30 cellular contexts compared by ENCODE assay signal in genomic region chr16:12508054-12508453, GRCh38.
"Had no signal": no experiment of that assay in that cellular context is flagged by ENCODE, and none has a peak within 500 bp of the region (broad histone marks: within the 10 kb centered on the region; RNA-seq: fewer than 3 reads in every experiment).

No MANE protein-coding gene starts in this region.

- H3K27me3 Mint-ChIP-seq: activated B cell treated with CpG ODN at 0.5 μM for 24 hours; activated CD4-positive, alpha-beta memory T cell treated with anti-CD3 and anti-CD28 coated beads for 36 hours; activated CD4-positive, alpha-beta T cell treated with anti-CD3 and anti-CD28 coated beads for 36 hours; activated CD4-positive, alpha-beta T cell treated with anti-CD3 and anti-CD28 coated beads, Interleukin-2, amount 10 ng/mL, durations not matched to agents 24 days and 14 days; activated CD8-positive, alpha-beta memory T cell treated with anti-CD3 and anti-CD28 coated beads, Interleukin-2, amount 10 ng/mL, durations not matched to agents 7 days and 5 days; activated naive CD4-positive, alpha-beta T cell treated with anti-CD3 and anti-CD28 coated beads, Interleukin-2, amount 50 U/mL, for 24 hours; activated naive CD8-positive, alpha-beta T cell treated with anti-CD3 and anti-CD28 coated beads, Interleukin-2, amount 10 ng/mL, durations not matched to agents 7 days and 5 days; dendritic cell treated with granulocyte-macrophage colony-stimulating factor and Interleukin-4, amounts not matched to agents 40 ng/mL and 50 ng/mL, for 4 days; T-helper 17 cell had no signal

- FAIRE-seq: astrocyte, frontal cortex had no signal

- H3K9me3 Mint-ChIP-seq: activated B cell treated with CpG ODN at 0.5 μM for 24 hours; activated CD4-positive, alpha-beta memory T cell treated with anti-CD3 and anti-CD28 coated beads for 36 hours; activated CD4-positive, alpha-beta T cell treated with anti-CD3 and anti-CD28 coated beads, Interleukin-2, amount 10 ng/mL, durations not matched to agents 24 days and 14 days; activated naive CD4-positive, alpha-beta T cell treated with anti-CD3 and anti-CD28 coated beads for 36 hours; activated naive CD4-positive, alpha-beta T cell treated with anti-CD3 and anti-CD28 coated beads, Interleukin-2, amount 50 U/mL, for 24 hours; activated naive CD8-positive, alpha-beta T cell treated with anti-CD3 and anti-CD28 coated beads, Interleukin-2, amount 10 ng/mL, durations not matched to agents 7 days and 5 days; activated T-helper 1 cell treated with anti-CD3 and anti-CD28 coated beads, Interleukin-12 subunit alpha, Interleukin-12 subunit beta, Interleukin-2, Interleukin-4 antibody, amounts not matched to agents 30 ng/mL and 10 ng/mL and 1 ng/mL, durations not matched to agents 14 hours and 24 hours and 36 hours; activated T-helper 2 cell treated with anti-CD3 and anti-CD28 coated beads, Interferon-gamma antibody, Interleukin-2, Interleukin-4, amounts not matched to agents 10 μg/mL and 5 μg/mL and 100 μg/mL, durations not matched to agents 14 hours and 24 hours and 36 hours; dendritic cell treated with granulocyte-macrophage colony-stimulating factor and Interleukin-4, amounts not matched to agents 40 ng/mL and 50 ng/mL, for 4 days; endodermal cell; T-helper 2 cell treated with Interferon-gamma antibody and Interleukin-4, amounts not matched to agents 5 μg/mL and 100 μg/mL, for 36 hours had no signal

- H3K36me3 Mint-ChIP-seq: activated CD4-positive, alpha-beta memory T cell treated with anti-CD3 and anti-CD28 coated beads for 36 hours; activated CD8-positive, alpha-beta memory T cell treated with anti-CD3 and anti-CD28 coated beads, Interleukin-2, amount 10 ng/mL, durations not matched to agents 7 days and 5 days; activated naive CD4-positive, alpha-beta T cell treated with anti-CD3 and anti-CD28 coated beads, Interleukin-2, amount 50 U/mL, for 24 hours; activated naive CD8-positive, alpha-beta T cell treated with anti-CD3 and anti-CD28 coated beads, Interleukin-2, amount 10 ng/mL, durations not matched to agents 7 days and 5 days had no signal

- H3K27ac ChIP-seq: coronary artery, WERI-Rb-1 had no signal

- H3K4me3 ChIP-seq: coronary artery, dorsolateral prefrontal cortex had no signal

- ATAC-seq: activated CD4-positive, alpha-beta T cell treated with anti-CD3 and anti-CD28 coated beads for 36 hours; activated CD8-positive, alpha-beta memory T cell treated with anti-CD3 and anti-CD28 coated beads, Interleukin-2, amount 10 ng/mL, durations not matched to agents 7 days and 5 days; activated CD8-positive, alpha-beta T cell treated with anti-CD3 and anti-CD28 coated beads, Interleukin-2, amount 10 ng/mL, durations not matched to agents 7 days and 5 days; esophagus mucosa; T-helper 17 cell had no signal

- H3K27ac Mint-ChIP-seq: activated B cell treated with CpG ODN at 0.5 μM for 24 hours; activated CD4-positive, alpha-beta memory T cell treated with anti-CD3 and anti-CD28 coated beads for 36 hours; activated CD4-positive, alpha-beta T cell treated with anti-CD3 and anti-CD28 coated beads for 36 hours; activated CD4-positive, alpha-beta T cell treated with anti-CD3 and anti-CD28 coated beads, Interleukin-2, amount 10 ng/mL, durations not matched to agents 24 days and 14 days; activated CD8-positive, alpha-beta memory T cell treated with anti-CD3 and anti-CD28 coated beads, Interleukin-2, amount 10 ng/mL, durations not matched to agents 7 days and 5 days; activated CD8-positive, alpha-beta T cell treated with anti-CD3 and anti-CD28 coated beads, Interleukin-2, amount 10 ng/mL, durations not matched to agents 7 days and 5 days; activated naive CD4-positive, alpha-beta T cell treated with anti-CD3 and anti-CD28 coated beads for 36 hours; activated naive CD4-positive, alpha-beta T cell treated with anti-CD3 and anti-CD28 coated beads, Interleukin-2, amount 50 U/mL, for 24 hours; activated naive CD8-positive, alpha-beta T cell treated with anti-CD3 and anti-CD28 coated beads, Interleukin-2, amount 10 ng/mL, durations not matched to agents 7 days and 5 days; activated T-helper 1 cell treated with anti-CD3 and anti-CD28 coated beads, Interleukin-12 subunit alpha, Interleukin-12 subunit beta, Interleukin-2, Interleukin-4 antibody, amounts not matched to agents 30 ng/mL and 10 ng/mL and 1 ng/mL, durations not matched to agents 14 hours and 24 hours and 36 hours; activated T-helper 2 cell treated with anti-CD3 and anti-CD28 coated beads, Interferon-gamma antibody, Interleukin-2, Interleukin-4, amounts not matched to agents 10 μg/mL and 5 μg/mL and 100 μg/mL, durations not matched to agents 14 hours and 24 hours and 36 hours; dendritic cell treated with granulocyte-macrophage colony-stimulating factor and Interleukin-4, amounts not matched to agents 40 ng/mL and 50 ng/mL, for 4 days; endodermal cell; T-helper 17 cell; T-helper 2 cell treated with Interferon-gamma antibody and Interleukin-4, amounts not matched to agents 5 μg/mL and 100 μg/mL, for 36 hours had no signal

- H3K36me3 ChIP-seq: WERI-Rb-1 had no signal

- H3K4me3 Mint-ChIP-seq: activated B cell treated with CpG ODN at 0.5 μM for 24 hours; activated CD4-positive, alpha-beta memory T cell treated with anti-CD3 and anti-CD28 coated beads for 36 hours; activated CD4-positive, alpha-beta T cell treated with anti-CD3 and anti-CD28 coated beads for 36 hours; activated CD4-positive, alpha-beta T cell treated with anti-CD3 and anti-CD28 coated beads, Interleukin-2, amount 10 ng/mL, durations not matched to agents 24 days and 14 days; activated CD8-positive, alpha-beta memory T cell treated with anti-CD3 and anti-CD28 coated beads, Interleukin-2, amount 10 ng/mL, durations not matched to agents 7 days and 5 days; activated CD8-positive, alpha-beta T cell treated with anti-CD3 and anti-CD28 coated beads, Interleukin-2, amount 10 ng/mL, durations not matched to agents 7 days and 5 days; activated naive CD4-positive, alpha-beta T cell treated with anti-CD3 and anti-CD28 coated beads for 36 hours; activated naive CD4-positive, alpha-beta T cell treated with anti-CD3 and anti-CD28 coated beads, Interleukin-2, amount 50 U/mL, for 24 hours; activated naive CD8-positive, alpha-beta T cell treated with anti-CD3 and anti-CD28 coated beads, Interleukin-2, amount 10 ng/mL, durations not matched to agents 7 days and 5 days; activated T-helper 1 cell treated with anti-CD3 and anti-CD28 coated beads, Interleukin-12 subunit alpha, Interleukin-12 subunit beta, Interleukin-2, Interleukin-4 antibody, amounts not matched to agents 30 ng/mL and 10 ng/mL and 1 ng/mL, durations not matched to agents 14 hours and 24 hours and 36 hours; dendritic cell treated with granulocyte-macrophage colony-stimulating factor and Interleukin-4, amounts not matched to agents 40 ng/mL and 50 ng/mL, for 4 days; endodermal cell; T-helper 17 cell; T-helper 2 cell treated with Interferon-gamma antibody and Interleukin-4, amounts not matched to agents 5 μg/mL and 100 μg/mL, for 36 hours had no signal

- DNase-seq: activated B cell treated with CpG ODN at 0.5 μM for 24 hours; activated CD4-positive, alpha-beta memory T cell treated with anti-CD3 and anti-CD28 coated beads for 36 hours; activated CD4-positive, alpha-beta T cell treated with anti-CD3 and anti-CD28 coated beads for 36 hours; activated CD4-positive, alpha-beta T cell treated with anti-CD3 and anti-CD28 coated beads, Interleukin-2, amount 10 ng/mL, durations not matched to agents 24 days and 14 days; activated CD4-positive, CD25-positive, alpha-beta regulatory T cell treated with anti-CD3 and anti-CD28 coated beads, Interleukin-2, amount 50 U/mL, for 72 hours; activated CD8-positive, alpha-beta memory T cell treated with anti-CD3 and anti-CD28 coated beads, Interleukin-2, amount 10 ng/mL, durations not matched to agents 7 days and 5 days; activated CD8-positive, alpha-beta memory T cell treated with anti-CD3 and anti-CD28 coated beads, Interleukin-2, amount 50 U/mL, for 4 hours; activated CD8-positive, alpha-beta T cell treated with anti-CD3 and anti-CD28 coated beads, Interleukin-2, amount 10 ng/mL, durations not matched to agents 7 days and 5 days; activated effector memory CD4-positive, alpha-beta T cell treated with anti-CD3 and anti-CD28 coated beads, Interleukin-2, amount 50 U/mL, for 16 hours; activated naive CD4-positive, alpha-beta T cell treated with anti-CD3 and anti-CD28 coated beads for 36 hours; activated naive CD8-positive, alpha-beta T cell treated with anti-CD3 and anti-CD28 coated beads, Interleukin-2, amount 10 ng/mL, durations not matched to agents 7 days and 5 days; activated T-cell treated with anti-CD3 and anti-CD28 coated beads, Interleukin-2, amount 50 U/mL, for 1 hour; activated T-cell treated with anti-CD3 and anti-CD28 coated beads, Interleukin-2, amount 50 U/mL, for 48 hours; caudate nucleus; dorsolateral prefrontal cortex; effector memory CD4-positive, alpha-beta T cell; endodermal cell; T-helper 1 cell; T-helper 17 cell; T1000; WERI-Rb-1 had no signal

- H3K27me3 ChIP-seq: dorsolateral prefrontal cortex had no signal
